Comparison of ENCODE assay signal across 23 cellular contexts in the genomic region with DNA sequence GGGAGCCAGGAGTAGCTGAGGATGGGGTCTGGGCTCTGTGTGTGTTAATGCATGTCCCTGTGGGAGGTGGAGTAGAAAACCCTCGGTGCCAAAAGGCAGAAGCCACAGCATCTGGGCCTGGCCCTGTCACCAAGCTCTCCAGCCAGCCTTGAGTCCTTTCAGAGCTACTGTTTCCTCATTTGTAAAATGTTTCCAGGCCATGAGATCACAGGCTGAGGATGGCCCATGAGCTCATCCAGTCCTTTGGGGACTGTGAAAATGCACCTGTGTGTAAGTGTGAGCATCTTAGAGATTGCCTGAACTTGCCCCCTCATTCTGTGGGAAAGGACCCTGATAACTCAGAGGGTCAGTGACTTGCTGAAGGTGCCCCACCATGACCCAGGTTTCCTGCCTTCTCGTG. TPM values are rescaled to one million over a fixed set of nuclear protein-coding genes. Genes with fewer than 3 reads are reported as not detected.
DNase-seq lines count a peak whose midpoint lies in the region; ATAC-seq, FAIRE-seq and TF ChIP-seq lines count a peak whose summit lies in the region.
"Had no signal": no experiment of that assay in that cellular context is flagged by ENCODE, and none has a peak within 500 bp of the region (broad histone marks: within the 10 kb centered on the region; RNA-seq: fewer than 3 reads in every experiment).

No MANE protein-coding gene starts in this region.

- H3K27me3 ChIP-seq in astrocyte (ENCODE audit: insufficient read depth, low read length) (peaks cover 13% of the 10 kb centered on the region), osteoblast (ENCODE audit: insufficient read depth, low read length) (peaks cover 8% of the 10 kb centered on the region)
- H3K27me3 ChIP-seq: BLaER1 had no signal

- no peak overlapping the region for H3K9ac ChIP-seq in astrocyte (ENCODE audit: low read length)
- H3K9ac ChIP-seq: BLaER1, GM23248 had no signal

- H3K4me2 ChIP-seq in astrocyte (ENCODE audit: low read length) = no peak overlapping the region
- no peak overlapping the region for H3K4me2 ChIP-seq in osteoblast (ENCODE audit: insufficient read depth, low read length)
- H3K4me2 ChIP-seq: A549 had no signal

- no peak overlapping the region for H3K27ac Mint-ChIP-seq in astrocyte (ENCODE audit: unreplicated experiment)
- H3K27ac Mint-ChIP-seq in stimulated activated memory B cell treated with anti-CD40 and anti-IgM and Interleukin-4, amounts not matched to agents 10 μg/mL and 1 μg/mL and 100 μg/mL, for 72 hours = no peak overlapping the region
- H3K27ac Mint-ChIP-seq: CD14-positive monocyte; CD4-positive, alpha-beta memory T cell; HFFc6 had no signal

- H3K27ac ChIP-seq in astrocyte (ENCODE audit: low read depth, low read length) (no peak overlapping the region), osteoblast (ENCODE audit: low read depth, low read length) (no peak overlapping the region)
- H3K27ac ChIP-seq: 22Rv1, A549, BLaER1, GM23248 had no signal

- peak overlapping the region; percentile 14 for H3K4me3 Mint-ChIP-seq in astrocyte (ENCODE audit: unreplicated experiment)
- H3K4me3 Mint-ChIP-seq in stimulated activated memory B cell treated with anti-CD40 and anti-IgM and Interleukin-4, amounts not matched to agents 10 μg/mL and 1 μg/mL and 100 μg/mL, for 72 hours = no peak overlapping the region
- H3K4me3 Mint-ChIP-seq: CD14-positive monocyte; CD4-positive, alpha-beta memory T cell; HFFc6 had no signal

- H3K4me1 ChIP-seq in astrocyte (ENCODE audit: insufficient read depth, low read length) (no peaks in the 10 kb centered on the region), osteoblast (ENCODE audit: insufficient read depth, low read length) (no peaks in the 10 kb centered on the region)
- H3K4me1 ChIP-seq: A549 had no signal

- H3K36me3 ChIP-seq in astrocyte (ENCODE audit: insufficient read depth, low read length) = no peaks in the 10 kb centered on the region
- H3K36me3 ChIP-seq in osteoblast (ENCODE audit: insufficient read depth, low read length) = no peaks in the 10 kb centered on the region
- H3K36me3 ChIP-seq: BLaER1 had no signal

- H3K79me2 ChIP-seq in astrocyte (ENCODE audit: insufficient read depth, low read length) (no peaks in the 10 kb centered on the region), osteoblast (ENCODE audit: insufficient read depth, low read length) (no peaks in the 10 kb centered on the region)

- no peaks in the 10 kb centered on the region for H3K36me3 Mint-ChIP-seq in astrocyte (ENCODE audit: low read depth, unreplicated experiment)
- H3K36me3 Mint-ChIP-seq in stimulated activated memory B cell treated with anti-CD40 and anti-IgM and Interleukin-4, amounts not matched to agents 10 μg/mL and 1 μg/mL and 100 μg/mL, for 72 hours = no peaks in the 10 kb centered on the region
- H3K36me3 Mint-ChIP-seq: CD14-positive monocyte; CD4-positive, alpha-beta memory T cell had no signal

- H3K9me3 Mint-ChIP-seq in astrocyte (ENCODE audit: unreplicated experiment) = no peaks in the 10 kb centered on the region
- no peaks in the 10 kb centered on the region for H3K9me3 Mint-ChIP-seq in stimulated activated memory B cell treated with anti-CD40 and anti-IgM and Interleukin-4, amounts not matched to agents 10 μg/mL and 1 μg/mL and 100 μg/mL, for 72 hours
- H3K9me3 Mint-ChIP-seq: CD14-positive monocyte, HFFc6 had no signal

- no peaks in the 10 kb centered on the region for H4K20me1 ChIP-seq in astrocyte (ENCODE audit: insufficient read depth, low read length)
- H4K20me1 ChIP-seq in osteoblast (ENCODE audit: insufficient read depth, low read length) = no peaks in the 10 kb centered on the region
- H4K20me1 ChIP-seq: BLaER1 had no signal

- H3K27me3 Mint-ChIP-seq in astrocyte (ENCODE audit: low read depth, unreplicated experiment) = peaks cover 51% of the 10 kb centered on the region
- no peaks in the 10 kb centered on the region for H3K27me3 Mint-ChIP-seq in stimulated activated memory B cell treated with anti-CD40 and anti-IgM and Interleukin-4, amounts not matched to agents 10 μg/mL and 1 μg/mL and 100 μg/mL, for 72 hours
- H3K27me3 Mint-ChIP-seq: CD4-positive, alpha-beta memory T cell had no signal

- H3K4me3 ChIP-seq in astrocyte (ENCODE audit: insufficient read depth, low read depth, low read length) (no peak overlapping the region), osteoblast (ENCODE audit: insufficient read depth, low read length) (no peak overlapping the region)
- H3K4me3 ChIP-seq: A549, BLaER1, GM23248 had no signal

- H2AFZ ChIP-seq in astrocyte (ENCODE audit: low read depth, low read length) (no peak overlapping the region), osteoblast (ENCODE audit: low read length) (no peak overlapping the region)
- H2AFZ ChIP-seq: GM23248 had no signal

- FAIRE-seq in astrocyte (lab: Jason Lieb, UNC) = no peak
- FAIRE-seq in RCC 7860 (lab: Jason Lieb, UNC) = no peak
- FAIRE-seq: A549, G401.6, GM12891, GM18507, H54 had no signal

- DNase-seq in DMS53 (lab: John Stamatoyannopoulos, UW) (peak; percentile 16), DMS53 treated with DMSO at 0.1 percent for 48 hours (lab: John Stamatoyannopoulos, UW; ENCODE audit: unreplicated experiment) (no peak), astrocyte (ENCODE audit: low read depth) (no peak), osteoblast (ENCODE audit: insufficient read length, low spot score, missing footprints) (peak; percentile 21), RCC 7860 (ENCODE audit: low spot score) (no peak)
- DNase-seq: CD4-positive, alpha-beta memory T cell; DMS153; DND-41; EL; GM23248; HCEC 1CT; HFFc6 had no signal

- no peaks in the 10 kb centered on the region for H3K4me1 Mint-ChIP-seq in astrocyte (ENCODE audit: low read depth, unreplicated experiment)
- H3K4me1 Mint-ChIP-seq in stimulated activated memory B cell treated with anti-CD40 and anti-IgM and Interleukin-4, amounts not matched to agents 10 μg/mL and 1 μg/mL and 100 μg/mL, for 72 hours = no peaks in the 10 kb centered on the region
- H3K4me1 Mint-ChIP-seq: CD14-positive monocyte; CD4-positive, alpha-beta memory T cell had no signal

- no peak for ATAC-seq in HG03439 (IDR thresholded peaks at IDR 0.05; ENCODE audit: unreplicated experiment)
- no peak for ATAC-seq in stimulated activated memory B cell treated with anti-CD40 and anti-IgM and Interleukin-4, amounts not matched to agents 10 μg/mL and 1 μg/mL and 100 μg/mL, for 72 hours
- ATAC-seq: A549 had no signal

- no peaks in the 10 kb centered on the region for H3K9me3 ChIP-seq in astrocyte (ENCODE audit: insufficient read depth, low read depth, low read length)
- H3K9me3 ChIP-seq in osteoblast (ENCODE audit: low read depth, low read length) = no peaks in the 10 kb centered on the region
- H3K9me3 ChIP-seq: A549, BLaER1 had no signal

- no peak for TF ChIP-seq CTCF in astrocyte (IDR thresholded peaks at IDR 0.05; ENCODE audit: insufficient read depth, low read depth, low read length)
- TF ChIP-seq CTCF in osteoblast (IDR thresholded peaks at IDR 0.05; ENCODE audit: extremely low read depth, low read depth, low read length) = no peak

RNA-seq across cellular contexts. Expression of a gene that starts 9.1 kb away (rescaled TPM):
- total RNA-seq in astrocyte (0.19 TPM in 1 of 2 replicates, not detected in the other), osteoblast (under 0.01 TPM in 1 of 2 replicates, not detected in the other)
- total RNA-seq: GM23248, HFFc6, HT-29 had no signal

Comparison
In these comparisons a context has a peak if more than half of its experiments do, and no peak if none do; other contexts are left out.
1. DNase-seq: peak in DMS53 (single experiment) and osteoblast (single experiment); none in DMS53 treated with DMSO at 0.1 percent for 48 hours (single experiment), astrocyte (single experiment) and RCC 7860 (single experiment).